Comparison of ENCODE assay signal across 10 cellular contexts in the genomic region with DNA sequence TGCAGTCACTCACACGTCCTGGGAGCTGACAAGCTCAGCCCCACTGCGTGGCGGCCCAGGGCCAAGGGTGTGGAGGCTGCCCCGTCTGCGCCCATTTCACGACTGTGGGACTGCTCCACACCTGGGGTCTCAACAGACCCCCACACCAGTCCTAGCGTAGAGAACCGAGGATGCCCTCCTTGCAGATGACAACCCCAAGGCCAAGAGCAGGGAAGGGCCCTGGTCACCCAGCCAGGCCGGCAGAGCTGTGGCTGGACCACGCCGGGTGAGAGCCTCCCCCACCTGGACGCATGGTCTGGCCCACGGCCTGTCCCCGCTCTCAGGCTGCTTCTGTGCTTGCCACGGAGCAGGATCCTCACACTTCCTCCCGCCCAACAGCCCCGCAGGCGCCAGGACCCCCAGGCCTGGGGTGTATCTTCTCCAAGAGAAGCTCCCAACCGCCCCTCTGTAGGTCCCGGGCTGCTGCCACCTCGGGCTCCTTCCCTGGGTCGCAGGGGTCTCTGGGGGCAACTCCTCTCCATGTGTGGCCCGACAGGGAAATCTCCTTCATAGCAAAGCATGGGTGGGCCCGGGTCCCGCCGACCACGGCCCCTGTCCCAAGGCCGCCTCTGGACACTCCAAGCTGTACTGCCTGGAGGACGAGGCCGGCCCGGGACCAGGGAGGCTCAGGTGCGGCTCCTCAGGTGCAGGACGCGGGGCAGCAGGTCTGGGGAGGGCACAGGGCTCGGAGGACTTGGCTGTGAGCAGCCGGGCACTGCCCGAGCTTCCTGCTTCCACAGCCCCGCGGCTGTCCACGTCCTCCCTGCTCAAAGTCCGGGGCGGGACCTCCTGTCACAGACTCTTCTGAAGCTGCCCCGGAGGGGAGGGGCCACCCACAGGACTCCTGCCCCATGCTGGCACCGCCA.
DNase-seq lines count a peak whose midpoint lies in the region; ATAC-seq and TF ChIP-seq lines count a peak whose summit lies in the region.
"Had no signal": no experiment of that assay in that cellular context is flagged by ENCODE, and none has a peak within 500 bp of the region (broad histone marks: within the 10 kb centered on the region; RNA-seq: fewer than 3 reads in every experiment).

No MANE protein-coding gene starts in this region.

- TF ChIP-seq EP300 in transverse colon (IDR thresholded peaks at IDR 0.05; ENCODE audit: low read depth), result no peak

- TF ChIP-seq CTCF in endodermal cell (conservative IDR thresholded peaks at IDR 0.05), result no peak
- TF ChIP-seq CTCF in mucosa of descending colon (IDR thresholded peaks at IDR 0.05), result no peak
- no peak for TF ChIP-seq CTCF in transverse colon (IDR thresholded peaks at IDR 0.05)

- WGBS in endodermal cell (ENCODE audit: insufficient coverage in 1 of 2, insufficient read length in 1 of 2), 2 experiments, result 83 to 88% methylated on average over 34 to 44 of the region's 44 CpGs
- WGBS in transverse colon (ENCODE audit: low coverage in 1 of 2), 2 donors, result 75% methylated on average over 39 of the region's 44 CpGs; no CpG with 5 or more reads in 1 of the 2 donors

- no peaks in the 10 kb centered on the region for H3K36me3 Mint-ChIP-seq in endodermal cell (ENCODE audit: low read depth)

- intact Hi-C loops in mucosa of descending colon (cut with DNase I, micrococcal nuclease) (no loop called here), transverse colon (cut with DNase I; ENCODE audit: low total_unique reads) (no loop called here)

- in situ Hi-C loops in transverse colon (cut with MboI; ENCODE audit: low pct_ligation_motif_present in 1 of 4, low pct_unique_long_range_greater_than_20kb in 1 of 4, low sequenced_read_pairs in 3 of 4), result no loop called here

- peaks cover 5% of the 10 kb centered on the region for H3K9me3 ChIP-seq in endodermal cell (ENCODE audit: control insufficient read depth, low read length)
- H3K9me3 ChIP-seq in mucosa of descending colon, result peaks cover 3% of the 10 kb centered on the region
- H3K9me3 ChIP-seq in transverse colon, result peaks cover 6 to 7% of the 10 kb centered on the region in 2 donors

- no peak overlapping the region for H3K4me3 Mint-ChIP-seq in endodermal cell

- H3K4me3 ChIP-seq in endodermal cell (ENCODE audit: low read length) (no peak overlapping the region), mucosa of descending colon (no peak overlapping the region), transverse colon (peak overlapping the region in 3 of 4 donors; percentile 6 to 44 (median 25))
- H3K4me3 ChIP-seq: cardiac muscle cell had no signal

- peaks cover 10% of the 10 kb centered on the region for H3K27me3 Mint-ChIP-seq in endodermal cell (ENCODE audit: insufficient read depth)

- H3K36me3 ChIP-seq in endodermal cell (ENCODE audit: control insufficient read depth, insufficient read depth, low read length) (no peaks in the 10 kb centered on the region), mucosa of descending colon (ENCODE audit: low read depth) (no peaks in the 10 kb centered on the region), transverse colon (no peaks in the 10 kb centered on the region)
- H3K36me3 ChIP-seq: cardiac muscle cell had no signal

- H3K4me1 Mint-ChIP-seq in endodermal cell, result peaks cover 3% of the 10 kb centered on the region

- TF ChIP-seq POLR2A in transverse colon (IDR thresholded peaks at IDR 0.05), result peak; percentile 40

- ATAC-seq in mucosa of descending colon, result peak; percentile 91

- peak; percentile 1 for DNase-seq in activated naive CD4-positive, alpha-beta T cell treated with Interleukin-2 at 50 U/mL for 16 hours
- DNase-seq in activated naive CD4-positive, alpha-beta T cell (lab: John Stamatoyannopoulos, UW), result no peak
- DNase-seq in endodermal cell, result peak; percentile 44
- DNase-seq in mucosa of descending colon, result peak; percentile 71 to 79 (median 79)
- DNase-seq in transverse colon, result peak; percentile 72
- DNase-seq in NCI-H69 (lab: John Stamatoyannopoulos, UW), result no peak
- no peak for DNase-seq in foreskin melanocyte
- no peak for DNase-seq in GM19238 (ENCODE audit: insufficient read length, low spot score)
- DNase-seq: hippocampal formation had no signal

- H3K9ac ChIP-seq in endodermal cell (ENCODE audit: extremely low read depth, low read length, poor library complexity, severe bottlenecking), result no peak overlapping the region

- H3K4me1 ChIP-seq in endodermal cell (ENCODE audit: control insufficient read depth, insufficient read depth, low read length), result no peaks in the 10 kb centered on the region
- peaks cover 6% of the 10 kb centered on the region for H3K4me1 ChIP-seq in mucosa of descending colon (ENCODE audit: low read depth)
- H3K4me1 ChIP-seq in transverse colon, result peaks cover 10 to 19% (median 12%) of the 10 kb centered on the region in 4 donors

- H3K27me3 ChIP-seq in endodermal cell (ENCODE audit: control insufficient read depth, insufficient read depth, low read length, poor library complexity, severe bottlenecking), result no peaks in the 10 kb centered on the region
- no peaks in the 10 kb centered on the region for H3K27me3 ChIP-seq in transverse colon
- H3K27me3 ChIP-seq: cardiac muscle cell had no signal

- H3K27ac ChIP-seq in endodermal cell (ENCODE audit: low read depth, low read length) (no peak overlapping the region), transverse colon (no peak overlapping the region)
- H3K27ac ChIP-seq: cardiac muscle cell had no signal

- H3K9me3 Mint-ChIP-seq in endodermal cell, result peaks cover under 1% of the 10 kb centered on the region

- no peak overlapping the region for H3K27ac Mint-ChIP-seq in endodermal cell

Comparison
In these comparisons a context has a peak if more than half of its experiments do, and no peak if none do; other contexts are left out.
1. DNase-seq: peak in activated naive CD4-positive, alpha-beta T cell treated with Interleukin-2 at 50 U/mL for 16 hours (single experiment), endodermal cell (single experiment), mucosa of descending colon (3 of 3) and transverse colon (single experiment); none in activated naive CD4-positive, alpha-beta T cell (0 of 4), NCI-H69 (single experiment), foreskin melanocyte (single experiment) and GM19238 (single experiment).
2. H3K4me3 ChIP-seq: peak in transverse colon (3 of 4); none in endodermal cell (single experiment) and mucosa of descending colon (single experiment).